10 cellular contexts compared by ENCODE assay signal in the genomic region with DNA sequence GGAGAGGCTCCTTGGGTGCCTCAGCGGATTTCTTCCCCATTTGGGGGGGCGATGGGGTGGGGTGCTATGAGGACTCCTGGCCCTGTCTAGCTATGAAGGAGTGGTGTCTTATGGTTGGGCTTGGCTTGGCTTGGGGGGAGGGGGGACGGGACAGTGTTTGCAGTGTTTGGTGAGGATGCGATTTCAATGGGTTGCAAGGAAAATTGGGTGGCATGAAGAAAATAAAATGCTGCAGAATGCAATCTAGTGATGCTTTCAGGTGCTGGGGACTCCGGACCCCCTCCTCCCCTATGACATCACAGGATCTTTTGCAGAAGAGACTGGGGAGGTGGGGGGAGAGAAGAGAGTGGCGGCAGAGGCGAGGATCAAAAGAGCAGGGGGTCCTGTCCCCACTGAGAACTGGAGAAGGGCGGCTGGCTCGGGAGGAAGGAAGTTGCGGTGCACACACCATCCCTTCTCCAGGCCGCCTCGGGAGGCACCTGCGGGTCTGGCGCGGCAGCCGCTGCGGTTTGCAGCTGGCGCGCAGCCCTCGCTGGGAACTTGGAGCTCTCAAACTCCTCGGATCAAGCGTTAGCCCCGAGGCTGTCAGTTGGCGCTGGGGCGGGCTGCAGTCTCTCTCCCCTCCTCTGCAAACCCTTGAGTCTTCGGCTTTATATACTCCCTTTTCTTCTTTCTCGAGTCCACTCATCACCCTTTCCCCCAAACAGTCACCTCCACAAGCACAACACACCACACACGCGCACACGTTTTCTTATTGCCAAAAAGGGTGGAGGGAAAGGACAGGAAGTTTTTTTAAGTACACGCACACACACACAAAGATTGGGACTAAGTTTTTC.
DNase-seq lines count a peak whose midpoint lies in the region; ATAC-seq, FAIRE-seq and TF ChIP-seq lines count a peak whose summit lies in the region.
"Had no signal": no experiment of that assay in that cellular context is flagged by ENCODE, and none has a peak within 500 bp of the region (broad histone marks: within the 10 kb centered on the region; RNA-seq: fewer than 3 reads in every experiment).

No MANE protein-coding gene starts in this region.

- DNase-seq in Right ventricle myocardium inferior (ENCODE audit: missing footprints) = no peak
- DNase-seq in cardiac septum (ENCODE audit: low spot score) = no peak
- DNase-seq in endodermal cell = peak; percentile 72
- no peak for DNase-seq in HTR-8/SVneo (ENCODE audit: insufficient read length, low spot score)
- no peak for DNase-seq in AG08395 (ENCODE audit: low spot score)

- H3K9ac ChIP-seq in endodermal cell (ENCODE audit: extremely low read depth, low read length, poor library complexity, severe bottlenecking) = no peak overlapping the region

- FAIRE-seq in HTR-8/SVneo (lab: Jason Lieb, UNC) = no peak

- 1 to 6% methylated on average over 9 to 31 of the region's 31 CpGs for WGBS in endodermal cell (ENCODE audit: insufficient coverage in 1 of 2, insufficient read length in 1 of 2), 2 experiments

- H3K9me3 Mint-ChIP-seq in endodermal cell = no peaks in the 10 kb centered on the region

- peaks cover 17% of the 10 kb centered on the region for H3K4me1 Mint-ChIP-seq in endodermal cell

- H3K9me3 ChIP-seq in endodermal cell (ENCODE audit: control insufficient read depth, low read length) (no peaks in the 10 kb centered on the region), muscle layer of duodenum (ENCODE audit: control insufficient read depth in 1 of 2, low read length in 2 of 2) (no peaks in the 10 kb centered on the region)

- H3K4me1 ChIP-seq in endodermal cell (ENCODE audit: control insufficient read depth, insufficient read depth, low read length) = no peaks in the 10 kb centered on the region
- H3K4me1 ChIP-seq in muscle layer of duodenum (ENCODE audit: control insufficient read depth in 1 of 2, insufficient read depth in 2 of 2, low read length in 2 of 2) = no peaks in the 10 kb centered on the region
- H3K4me1 ChIP-seq: foreskin keratinocyte had no signal

- intact Hi-C loops in Right ventricle myocardium inferior (cut with DNase I) = loop anchor here (5.0 kb wide), 2 partner anchors 100 to 110 kb away; no protein-coding TSS in a partner anchor
- intact Hi-C loops in cardiac septum (cut with DNase I) = loop anchor here (10.0 kb wide), 1 partner anchor 108 kb away; no protein-coding TSS in a partner anchor

- H3K27ac Mint-ChIP-seq in endodermal cell = no peak overlapping the region

- no peak for TF ChIP-seq CTCF in endodermal cell (conservative IDR thresholded peaks at IDR 0.05)

- peak; percentile 9 for ATAC-seq in Right ventricle myocardium inferior
- no peak for ATAC-seq in HG03571 (IDR thresholded peaks at IDR 0.05; ENCODE audit: unreplicated experiment)
- no peak for ATAC-seq in GM18517 (IDR thresholded peaks at IDR 0.05; ENCODE audit: unreplicated experiment)

- H3K36me3 Mint-ChIP-seq in endodermal cell (ENCODE audit: low read depth) = no peaks in the 10 kb centered on the region

- peaks cover 92% of the 10 kb centered on the region for H3K27me3 ChIP-seq in endodermal cell (ENCODE audit: control insufficient read depth, insufficient read depth, low read length, poor library complexity, severe bottlenecking)
- peaks cover 16% of the 10 kb centered on the region for H3K27me3 ChIP-seq in muscle layer of duodenum (ENCODE audit: low read depth, low read length)

- H3K4me3 ChIP-seq in endodermal cell (ENCODE audit: low read length) (peak overlapping the region; percentile 80), muscle layer of duodenum (ENCODE audit: low read depth in 1 of 2, low read length in 2 of 2) (peak overlapping the region; percentile 81 to 89)

- H3K27ac ChIP-seq in endodermal cell (ENCODE audit: low read depth, low read length) (no peak overlapping the region), muscle layer of duodenum (ENCODE audit: low read length) (peak overlapping the region; percentile 45)
- H3K27ac ChIP-seq: foreskin keratinocyte, HL-60 had no signal

- peaks cover 96% of the 10 kb centered on the region for H3K27me3 Mint-ChIP-seq in endodermal cell (ENCODE audit: insufficient read depth)

- no peaks in the 10 kb centered on the region for H3K36me3 ChIP-seq in endodermal cell (ENCODE audit: control insufficient read depth, insufficient read depth, low read length)
- H3K36me3 ChIP-seq in muscle layer of duodenum (ENCODE audit: control insufficient read depth in 1 of 2, insufficient read depth in 2 of 2, low read length in 2 of 2) = no peaks in the 10 kb centered on the region

- peak overlapping the region; percentile 53 for H3K4me3 Mint-ChIP-seq in endodermal cell
